11 cellular contexts compared by ENCODE assay signal in genomic region chr15:89122532-89123525, GRCh38. TPM values are rescaled to one million over a fixed set of nuclear protein-coding genes. Genes with fewer than 3 reads are reported as not detected.
DNase-seq lines count a peak whose midpoint lies in the region; ATAC-seq, FAIRE-seq and TF ChIP-seq lines count a peak whose summit lies in the region.
"Had no signal": no experiment of that assay in that cellular context is flagged by ENCODE, and none has a peak within 500 bp of the region (broad histone marks: within the 10 kb centered on the region; RNA-seq: fewer than 3 reads in every experiment).

No MANE protein-coding gene starts in this region.

- WGBS in heart right ventricle, 2 donors = 86 to 88% methylated on average over 11 of the region's 11 CpGs

- DNase-seq in right atrium auricular region (ENCODE audit: low spot score) = no peak
- DNase-seq in heart right ventricle = no peak
- peak; percentile 32 for DNase-seq in amniotic epithelial cell (ENCODE audit: low read depth)
- DNase-seq in kidney tubule cell (ENCODE audit: low spot score) = peak; percentile 75
- DNase-seq in effector memory CD4-positive, alpha-beta T cell = no peak
- DNase-seq in stimulated activated CD4-positive, alpha-beta T cell treated with anti-CD3 and anti-CD28 coated beads, Interleukin-1b, Interleukin-23, amount 100 ng/mL, for 48 hours = no peak
- DNase-seq in HTR-8/SVneo (ENCODE audit: insufficient read length, low spot score) = no peak
- DNase-seq: NCI-H345 had no signal

- TF ChIP-seq CTCF in right atrium auricular region (IDR thresholded peaks at IDR 0.05) (no peak), heart right ventricle (IDR thresholded peaks at IDR 0.05) (no peak)

- H3K9me3 ChIP-seq in right atrium auricular region (no peaks in the 10 kb centered on the region), heart right ventricle (no peaks in the 10 kb centered on the region)
- no peaks in the 10 kb centered on the region for H3K9me3 ChIP-seq in effector memory CD4-positive, alpha-beta T cell (ENCODE audit: control insufficient read depth, low read length)
- H3K9me3 ChIP-seq: SJSA1 had no signal

- ATAC-seq in heart right ventricle = no peak
- no peak for ATAC-seq in GM21619 (IDR thresholded peaks at IDR 0.05; ENCODE audit: unreplicated experiment)
- ATAC-seq: activated CD4-positive, CD25-positive, alpha-beta regulatory T cell treated with anti-CD3 and anti-CD28 coated beads, Interleukin-2, amount 50 U/mL, for 24 hours had no signal

- no peak for FAIRE-seq in HTR-8/SVneo (lab: Jason Lieb, UNC)

- intact Hi-C loops in heart right ventricle (cut with DNase I) = no loop called here

- H3K4me1 ChIP-seq in right atrium auricular region (peaks cover 0 to 83% of the 10 kb centered on the region in 2 donors), heart right ventricle (peaks cover 24 to 89% (median 52%) of the 10 kb centered on the region in 9 donors)
- no peaks in the 10 kb centered on the region for H3K4me1 ChIP-seq in effector memory CD4-positive, alpha-beta T cell (ENCODE audit: control insufficient read depth, insufficient read depth, low read length, poor library complexity, severe bottlenecking)

- peak overlapping the region; percentile 93 to 95 for H3K27ac ChIP-seq in right atrium auricular region
- H3K27ac ChIP-seq in heart right ventricle = peak overlapping the region in 4 of 10 donors; percentile 14 to 89 (median 65)
- no peak overlapping the region for H3K27ac ChIP-seq in effector memory CD4-positive, alpha-beta T cell (ENCODE audit: insufficient read depth, low read length, poor library complexity, severe bottlenecking)
- H3K27ac ChIP-seq: SJSA1 had no signal

- H3K4me3 ChIP-seq in right atrium auricular region (no peak overlapping the region), heart right ventricle (no peak overlapping the region)
- H3K4me3 ChIP-seq in effector memory CD4-positive, alpha-beta T cell (ENCODE audit: insufficient read depth, low read depth, low read length, poor library complexity, severe bottlenecking) = no peak overlapping the region
- H3K4me3 ChIP-seq: SJSA1 had no signal

- H3K27me3 ChIP-seq in right atrium auricular region = no peaks in the 10 kb centered on the region
- no peaks in the 10 kb centered on the region for H3K27me3 ChIP-seq in heart right ventricle
- no peaks in the 10 kb centered on the region for H3K27me3 ChIP-seq in effector memory CD4-positive, alpha-beta T cell (replicated peaks; ENCODE audit: control insufficient read depth, insufficient read depth, low read length, poor library complexity, severe bottlenecking)
- H3K27me3 ChIP-seq: SJSA1 had no signal

- peaks cover 57% of the 10 kb centered on the region for H3K36me3 ChIP-seq in right atrium auricular region
- peaks cover 0 to 89% (median 15%) of the 10 kb centered on the region in 9 donors for H3K36me3 ChIP-seq in heart right ventricle
- H3K36me3 ChIP-seq in effector memory CD4-positive, alpha-beta T cell (ENCODE audit: control insufficient read depth, insufficient read depth, low read length) = peaks cover 67% of the 10 kb centered on the region

RNA-seq across cellular contexts. Expression of gene ABHD2, which starts 34.6 kb away (rescaled TPM):
- total RNA-seq in right atrium auricular region = 100 to 1,000 TPM; 115 to 118 TPM
- total RNA-seq in heart right ventricle = 100 to 1,000 TPM in 8 of 10 donors, 10 to 100 TPM in 2; 74.9 to 201 (median 123) TPM
- 10 to 100 TPM in 1 of 2 donors, 1 to 10 TPM in 1; 9.1 to 41.6 TPM for polyA plus RNA-seq in heart right ventricle

Comparison
In these comparisons a context has a peak if more than half of its experiments do, and no peak if none do; other contexts are left out.
1. DNase-seq: peak in amniotic epithelial cell (single experiment) and kidney tubule cell (single experiment); none in right atrium auricular region (single experiment), heart right ventricle (0 of 2), effector memory CD4-positive, alpha-beta T cell (0 of 3), stimulated activated CD4-positive, alpha-beta T cell treated with anti-CD3 and anti-CD28 coated beads, Interleukin-1b, Interleukin-23, amount 100 ng/mL, for 48 hours (single experiment) and HTR-8/SVneo (single experiment).